In the genomic region with DNA sequence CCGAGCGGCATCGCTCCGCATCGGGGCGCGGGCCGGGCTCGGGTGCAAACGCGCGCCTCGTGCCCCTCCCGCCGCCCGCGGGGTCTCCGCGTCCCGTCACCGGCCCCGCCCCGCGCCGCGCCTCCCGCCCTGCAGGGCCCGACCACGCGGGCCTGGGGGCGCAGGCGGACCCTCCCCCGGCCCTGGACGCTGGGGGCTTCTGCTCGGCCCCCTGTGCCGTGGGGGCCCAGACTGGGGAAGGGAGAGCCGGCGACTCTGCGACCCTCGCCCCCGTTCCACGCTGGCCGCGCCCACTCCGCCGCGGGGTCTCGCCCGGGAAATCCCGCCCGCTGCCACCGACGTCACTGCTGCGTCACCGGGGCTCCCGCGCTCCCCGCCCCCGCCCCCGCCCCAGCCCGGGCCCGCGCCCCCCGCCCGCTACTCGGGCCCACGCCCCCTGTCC, we compare ENCODE assay signal across 8 cellular contexts. TPM values are rescaled to one million over a fixed set of nuclear protein-coding genes. Genes with fewer than 3 reads are reported as not detected.
DNase-seq lines count a peak whose midpoint lies in the region; ATAC-seq and TF ChIP-seq lines count a peak whose summit lies in the region.

TSS of gene GNG4 (minus strand) at position 63 of the 442 bp plus-strand sequence. CDS start 65,946 bp downstream, outside the sequence.

- ATAC-seq in HG02642 (IDR thresholded peaks at IDR 0.05; ENCODE audit: poor library complexity, unreplicated experiment) = peak; percentile 12
- ATAC-seq in natural killer cell = peak; percentile 19 to 37 (median 22)

- TF ChIP-seq POLR2A in Peyer's patch (IDR thresholded peaks at IDR 0.05) (no peak), thyroid gland (IDR thresholded peaks at IDR 0.05) (no peak)

- no peaks in the 10 kb centered on the region for H3K36me3 Mint-ChIP-seq in natural killer cell

- H3K4me3 Mint-ChIP-seq in natural killer cell = peak within 1 kb of the TSS; percentile 83

- H3K4me1 Mint-ChIP-seq in natural killer cell = peaks cover 16 to 19% of the 10 kb centered on the region in 2 donors

- H3K36me3 ChIP-seq in Peyer's patch = no peaks in the 10 kb centered on the region
- H3K36me3 ChIP-seq in thyroid gland = no peaks in the 10 kb centered on the region

- H3K27me3 Mint-ChIP-seq in natural killer cell (ENCODE audit: low read depth in 2 of 2) = peaks cover 51 to 54% of the 10 kb centered on the region in 2 donors

- H3K27ac ChIP-seq in Peyer's patch = peak within 1 kb of the TSS in 1 of 4 donors; percentile 66
- peak within 1 kb of the TSS in 36 of 59 donors; percentile 2 to 75 (median 54) for H3K27ac ChIP-seq in dorsolateral prefrontal cortex
- no peak within 1 kb of the TSS for H3K27ac ChIP-seq in thyroid gland

- peak; percentile 97 for DNase-seq in D341Med (ENCODE audit: low spot score)
- DNase-seq in Peyer's patch = no peak
- peak in 2 of 10 donors; percentile 26 to 37 for DNase-seq in dorsolateral prefrontal cortex
- peak; percentile 35 for DNase-seq in natural killer cell
- no peak for DNase-seq in hippocampal formation (lab: John Stamatoyannopoulos, UW)
- DNase-seq in AML-193 (lab: John Stamatoyannopoulos, UW) = no peak
- no peak for DNase-seq in thyroid gland

- TF ChIP-seq CTCF in Peyer's patch (IDR thresholded peaks at IDR 0.05) = no peak
- TF ChIP-seq CTCF in dorsolateral prefrontal cortex (IDR thresholded peaks at IDR 0.05 in 54 of 56, conservative IDR thresholded peaks at IDR 0.05 in 2 of 56; ENCODE audit: low read depth in 1 of 56, partially characterized antibody in 56 of 56) = no peak
- TF ChIP-seq CTCF in natural killer cell (IDR thresholded peaks at IDR 0.05) = no peak
- no peak for TF ChIP-seq CTCF in thyroid gland (IDR thresholded peaks at IDR 0.05)

- no peaks in the 10 kb centered on the region for H3K9me3 ChIP-seq in Peyer's patch
- H3K9me3 ChIP-seq in thyroid gland = no peaks in the 10 kb centered on the region

- H3K27ac Mint-ChIP-seq in natural killer cell = peak within 1 kb of the TSS; percentile 59 to 62

- 0% methylated on average over 4 of the region's 67 CpGs; no CpG with 5 or more reads in 1 of the 2 donors for WGBS in thyroid gland, 2 donors

- intact Hi-C loops in dorsolateral prefrontal cortex (cut with DNase I) (no loop called here), natural killer cell (cut with micrococcal nuclease) (no loop called here), thyroid gland (cut with DNase I) (no loop called here)

- H3K27me3 ChIP-seq in Peyer's patch (peaks cover 0 to 9% of the 10 kb centered on the region in 2 donors), dorsolateral prefrontal cortex (peaks cover 0 to 68% (median 29%) of the 10 kb centered on the region in 45 donors), thyroid gland (peaks cover 8% of the 10 kb centered on the region)

- peaks cover 3 to 25% (median 14%) of the 10 kb centered on the region in 4 donors for H3K4me1 ChIP-seq in Peyer's patch
- peaks cover 10 to 26% of the 10 kb centered on the region in 2 donors for H3K4me1 ChIP-seq in thyroid gland

- H3K9me3 Mint-ChIP-seq in natural killer cell = no peaks in the 10 kb centered on the region

- peak within 1 kb of the TSS; percentile 33 to 64 (median 58) for H3K4me3 ChIP-seq in Peyer's patch
- peak within 1 kb of the TSS; percentile 33 to 75 (median 59) for H3K4me3 ChIP-seq in dorsolateral prefrontal cortex
- H3K4me3 ChIP-seq in thyroid gland (replicated peaks in 1 of 3) = peak within 1 kb of the TSS in 1 of 3 donors; percentile 43

RNA-seq across cellular contexts. Expression of gene GNG4, which starts in this region (rescaled TPM):
- total RNA-seq in Peyer's patch (1 to 10 TPM; 1.6 to 9.1 (median 2.9) TPM), dorsolateral prefrontal cortex (10 to 100 TPM in 118 of 120 experiments, 1 to 10 TPM in 2; 8.3 to 34.2 (median 19.1) TPM), natural killer cell (under 1 TPM in 2 of 3 donors, not detected in 1; 0.07 to 0.12 TPM), thyroid gland (1 to 10 TPM in 1 of 4 donors, under 1 TPM in 2, not detected in 1; under 0.01 to 3.0 (median 0.13) TPM)

Comparison
In these comparisons a context has a peak if more than half of its experiments do, and no peak if none do; other contexts are left out.
1. Peak in DNase-seq and ATAC-seq in natural killer cell; RNA of the gene not detected or under 1 TPM.
2. H3K27ac ChIP-seq: peak in dorsolateral prefrontal cortex (36 of 59); none in thyroid gland (0 of 3).